In the genomic region with DNA sequence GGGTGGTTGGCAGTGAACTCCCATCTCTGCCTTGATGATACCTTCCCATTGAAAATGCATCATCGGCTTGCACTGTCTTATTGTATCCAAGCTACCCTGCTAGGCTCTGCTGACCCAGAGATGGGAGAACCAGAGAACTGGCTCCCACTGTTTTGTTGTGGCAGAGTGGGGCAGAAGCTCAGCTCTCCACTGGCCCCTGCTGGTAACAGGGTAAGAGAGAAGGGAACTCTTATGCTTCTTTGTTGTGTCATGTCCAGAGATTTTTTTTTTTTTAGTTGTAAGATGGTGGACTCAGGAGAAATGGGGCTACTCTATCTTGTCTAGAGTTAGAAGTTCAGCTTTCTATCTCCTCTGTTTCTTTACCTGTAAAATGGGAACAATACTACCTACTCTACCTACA, we compare ENCODE assay signal across 9 cellular contexts.
A peak's percentile ranks its signal among the peaks of the same experiment; 100 is the strongest.
DNase-seq lines count a peak whose midpoint lies in the region; ATAC-seq, FAIRE-seq and TF ChIP-seq lines count a peak whose summit lies in the region.
"Had no signal": no experiment of that assay in that cellular context is flagged by ENCODE, and none has a peak within 500 bp of the region (broad histone marks: within the 10 kb centered on the region; RNA-seq: fewer than 3 reads in every experiment).

No MANE protein-coding gene starts in this region.

- no peak overlapping the region for H3K27ac ChIP-seq in MM.1S (ENCODE audit: low read length)
- H3K27ac ChIP-seq in tibial artery: no peak overlapping the region
- no peak overlapping the region for H3K27ac ChIP-seq in coronary artery

- TF ChIP-seq CTCF in GM12864 (IDR thresholded peaks at IDR 0.05; ENCODE audit: low read depth, low read length, missing control alignments) (peak; percentile 60), MM.1S (IDR thresholded peaks at IDR 0.05; ENCODE audit: low read length) (peak; percentile 30), bronchial epithelial cell (IDR thresholded peaks at IDR 0.05; ENCODE audit: insufficient read depth, low read length, severe bottlenecking) (peak; percentile 58), nephron progenitor cell (IDR thresholded peaks at IDR 0.05) (peak; percentile 35), tibial artery (IDR thresholded peaks at IDR 0.05) (no peak), coronary artery (IDR thresholded peaks at IDR 0.05) (no peak)

- H3K4me1 ChIP-seq in MM.1S (ENCODE audit: low read length): no peaks in the 10 kb centered on the region
- H3K4me1 ChIP-seq in tibial artery: no peaks in the 10 kb centered on the region

- ATAC-seq in GM21737 (IDR thresholded peaks at IDR 0.05; ENCODE audit: unreplicated experiment) (no peak), GM18519 (IDR thresholded peaks at IDR 0.05; ENCODE audit: low FRiP score, unreplicated experiment) (no peak)

- intact Hi-C loops in tibial artery (cut with DNase I; ENCODE audit: low total_unique reads): no loop called here

- H3K27me3 Mint-ChIP-seq in nephron progenitor cell (ENCODE audit: low read depth, poor library complexity): peaks cover 4% of the 10 kb centered on the region

- no peak overlapping the region for H3K4me3 ChIP-seq in GM12864 (ENCODE audit: low read depth, low read length)
- no peak overlapping the region for H3K4me3 ChIP-seq in MM.1S (ENCODE audit: low read length)
- H3K4me3 ChIP-seq in bronchial epithelial cell (ENCODE audit: low read depth, low read length): no peak overlapping the region
- H3K4me3 ChIP-seq in tibial artery: no peak overlapping the region
- no peak overlapping the region for H3K4me3 ChIP-seq in coronary artery

- H3K9me3 Mint-ChIP-seq in nephron progenitor cell: peaks cover 48% of the 10 kb centered on the region

- no peaks in the 10 kb centered on the region for H3K9me3 ChIP-seq in MM.1S (replicated peaks; ENCODE audit: insufficient read depth, low read length)
- H3K9me3 ChIP-seq in tibial artery: peaks cover 0 to 9% (median 6%) of the 10 kb centered on the region in 3 donors

- H3K27ac Mint-ChIP-seq in nephron progenitor cell: no peak overlapping the region

- FAIRE-seq in bronchial epithelial cell (lab: Jason Lieb, UNC): no peak

- no peaks in the 10 kb centered on the region for H3K79me2 ChIP-seq in MM.1S (ENCODE audit: low read length)

- H2AFZ ChIP-seq in MM.1S (ENCODE audit: low read length): no peak overlapping the region

- H4K20me1 ChIP-seq in MM.1S (ENCODE audit: insufficient read depth, low read length): no peaks in the 10 kb centered on the region

- H3K27me3 ChIP-seq in MM.1S (replicated peaks; ENCODE audit: insufficient read depth, low read length): no peaks in the 10 kb centered on the region
- no peaks in the 10 kb centered on the region for H3K27me3 ChIP-seq in bronchial epithelial cell (ENCODE audit: control insufficient read depth, insufficient read depth, low read length)
- H3K27me3 ChIP-seq in tibial artery: no peaks in the 10 kb centered on the region

- H3K9ac ChIP-seq in MM.1S (ENCODE audit: low read length): no peak overlapping the region

- no peaks in the 10 kb centered on the region for H3K9me2 ChIP-seq in MM.1S (replicated peaks; ENCODE audit: insufficient read depth, low read length)

- DNase-seq in GM12864 (ENCODE audit: low read depth) (no peak), MM.1S (no peak), bronchial epithelial cell (ENCODE audit: low read depth) (peak; percentile 40), nephron progenitor cell (no peak), tibial artery (no peak), coronary artery (ENCODE audit: low spot score) (no peak)
- DNase-seq: left cardiac atrium had no signal

- no peak overlapping the region for H3K4me2 ChIP-seq in MM.1S (ENCODE audit: low read depth, low read length)

- H3F3A ChIP-seq in MM.1S (ENCODE audit: insufficient read depth, low read length): no peaks in the 10 kb centered on the region

- H3K36me3 Mint-ChIP-seq in nephron progenitor cell (ENCODE audit: low read depth): peaks cover 8% of the 10 kb centered on the region

- H3K36me3 ChIP-seq in MM.1S (replicated peaks; ENCODE audit: insufficient read depth, low read length) (no peaks in the 10 kb centered on the region), bronchial epithelial cell (ENCODE audit: control insufficient read depth, insufficient read depth, low read length) (no peaks in the 10 kb centered on the region), tibial artery (no peaks in the 10 kb centered on the region)

- H3K4me3 Mint-ChIP-seq in nephron progenitor cell: no peak overlapping the region

- peaks cover 34% of the 10 kb centered on the region for H3K4me1 Mint-ChIP-seq in nephron progenitor cell

Comparison
In these comparisons a context has a peak if more than half of its experiments do, and no peak if none do; other contexts are left out.
1. CTCF ChIP-seq: peak in GM12864 (single experiment), MM.1S (single experiment), bronchial epithelial cell (single experiment) and nephron progenitor cell (single experiment); none in tibial artery (0 of 2) and coronary artery (single experiment).